ENCODE assay signal across 1 cellular context in the genomic region with DNA sequence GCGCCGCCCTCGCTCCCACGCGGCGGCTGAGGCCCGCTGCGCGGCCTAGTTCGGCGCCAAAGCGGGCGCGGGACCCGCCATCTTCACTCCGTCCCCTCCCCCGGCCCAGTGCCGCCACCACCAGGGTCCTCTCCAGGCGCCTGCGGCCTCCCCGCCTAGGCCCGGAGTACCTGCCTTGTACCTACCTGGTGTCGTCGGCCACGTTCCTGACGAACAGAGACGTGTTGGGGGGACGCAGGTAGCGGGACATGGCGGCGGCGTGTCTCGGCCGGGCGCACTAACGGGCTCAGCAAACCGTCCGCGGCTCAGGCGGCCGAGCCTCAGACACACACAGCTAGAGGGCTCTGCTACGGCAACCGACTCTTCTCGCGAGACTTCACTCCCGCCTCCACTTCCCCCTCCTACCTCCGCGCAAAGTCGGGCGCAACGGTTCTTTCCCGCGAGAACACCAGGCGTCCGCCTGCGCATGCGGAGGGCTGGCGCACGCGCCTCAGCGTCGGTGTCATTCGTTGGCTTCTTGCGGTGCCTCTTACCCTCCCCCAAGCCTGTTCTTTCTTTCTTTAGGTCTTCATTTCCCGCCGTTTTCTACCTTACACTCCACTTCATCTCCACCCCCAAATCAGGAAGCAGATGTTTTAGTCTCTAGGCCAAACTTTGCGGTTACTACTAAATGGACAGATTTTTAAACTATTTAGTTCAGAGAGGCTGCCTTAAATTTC.
A peak's percentile ranks its signal among the peaks of the same experiment; 100 is the strongest.
TF ChIP-seq lines count a peak whose summit lies in the region.

A gene (minus strand): TSS at position 322 of the 719 bp plus-strand sequence. CDS start 72 bp downstream, at position 250.

TF ChIP-seq in HEK293, 187 proteins besides CTCF, POLR2A, EP300 and RAD21 (continued from another document):
- TF ChIP-seq, protein P1, sequence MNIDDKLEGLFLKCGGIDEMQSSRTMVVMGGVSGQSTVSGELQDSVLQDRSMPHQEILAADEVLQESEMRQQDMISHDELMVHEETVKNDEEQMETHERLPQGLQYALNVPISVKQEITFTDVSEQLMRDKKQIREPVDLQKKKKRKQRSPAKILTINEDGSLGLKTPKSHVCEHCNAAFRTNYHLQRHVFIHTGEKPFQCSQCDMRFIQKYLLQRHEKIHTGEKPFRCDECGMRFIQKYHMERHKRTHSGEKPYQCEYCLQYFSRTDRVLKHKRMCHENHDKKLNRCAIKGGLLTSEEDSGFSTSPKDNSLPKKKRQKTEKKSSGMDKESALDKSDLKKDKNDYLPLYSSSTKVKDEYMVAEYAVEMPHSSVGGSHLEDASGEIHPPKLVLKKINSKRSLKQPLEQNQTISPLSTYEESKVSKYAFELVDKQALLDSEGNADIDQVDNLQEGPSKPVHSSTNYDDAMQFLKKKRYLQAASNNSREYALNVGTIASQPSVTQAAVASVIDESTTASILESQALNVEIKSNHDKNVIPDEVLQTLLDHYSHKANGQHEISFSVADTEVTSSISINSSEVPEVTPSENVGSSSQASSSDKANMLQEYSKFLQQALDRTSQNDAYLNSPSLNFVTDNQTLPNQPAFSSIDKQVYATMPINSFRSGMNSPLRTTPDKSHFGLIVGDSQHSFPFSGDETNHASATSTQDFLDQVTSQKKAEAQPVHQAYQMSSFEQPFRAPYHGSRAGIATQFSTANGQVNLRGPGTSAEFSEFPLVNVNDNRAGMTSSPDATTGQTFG (tag by site-specific recombination; IDR thresholded peaks at IDR 0.05; ENCODE audit: borderline replicate concordance), result no peak
- TF ChIP-seq ZNF175 (tag by site-specific recombination; IDR thresholded peaks at IDR 0.05), result no peak
- TF ChIP-seq ZNF132 (tag by site-specific recombination; IDR thresholded peaks at IDR 0.05; ENCODE audit: borderline replicate concordance), result no peak
- no peak for TF ChIP-seq ZNF433 (tag by site-specific recombination; IDR thresholded peaks at IDR 0.05; ENCODE audit: low read depth)
- peak; percentile 96 for TF ChIP-seq ZBTB8A (tag by site-specific recombination; IDR thresholded peaks at IDR 0.05)
- TF ChIP-seq, protein P2, sequence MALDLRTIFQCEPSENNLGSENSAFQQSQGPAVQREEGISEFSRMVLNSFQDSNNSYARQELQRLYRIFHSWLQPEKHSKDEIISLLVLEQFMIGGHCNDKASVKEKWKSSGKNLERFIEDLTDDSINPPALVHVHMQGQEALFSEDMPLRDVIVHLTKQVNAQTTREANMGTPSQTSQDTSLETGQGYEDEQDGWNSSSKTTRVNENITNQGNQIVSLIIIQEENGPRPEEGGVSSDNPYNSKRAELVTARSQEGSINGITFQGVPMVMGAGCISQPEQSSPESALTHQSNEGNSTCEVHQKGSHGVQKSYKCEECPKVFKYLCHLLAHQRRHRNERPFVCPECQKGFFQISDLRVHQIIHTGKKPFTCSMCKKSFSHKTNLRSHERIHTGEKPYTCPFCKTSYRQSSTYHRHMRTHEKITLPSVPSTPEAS (tag by site-specific recombination; IDR thresholded peaks at IDR 0.05), result peak; percentile 28; the same call in 1 of the 2 replicates
- TF ChIP-seq ZNF473 (tag by site-specific recombination; IDR thresholded peaks at IDR 0.05), result no peak
- TF ChIP-seq GLI4 (tag by site-specific recombination; IDR thresholded peaks at IDR 0.05), result peak; percentile 89
- TF ChIP-seq KLF8 (tag by site-specific recombination; IDR thresholded peaks at IDR 0.05), result peak; percentile 82
- no peak for TF ChIP-seq ZNF37A (tag by site-specific recombination; IDR thresholded peaks at IDR 0.05)
- TF ChIP-seq ZFP69B (tag by site-specific recombination; IDR thresholded peaks at IDR 0.05), result peak; percentile 30; the same call in 1 of the 2 replicates
- TF ChIP-seq ZNF501 (tag by site-specific recombination; IDR thresholded peaks at IDR 0.05), result no peak; the same call in none of the 2 replicates
- TF ChIP-seq ZNF707 (tag by site-specific recombination; IDR thresholded peaks at IDR 0.05), result no peak
- TF ChIP-seq, protein P3, sequence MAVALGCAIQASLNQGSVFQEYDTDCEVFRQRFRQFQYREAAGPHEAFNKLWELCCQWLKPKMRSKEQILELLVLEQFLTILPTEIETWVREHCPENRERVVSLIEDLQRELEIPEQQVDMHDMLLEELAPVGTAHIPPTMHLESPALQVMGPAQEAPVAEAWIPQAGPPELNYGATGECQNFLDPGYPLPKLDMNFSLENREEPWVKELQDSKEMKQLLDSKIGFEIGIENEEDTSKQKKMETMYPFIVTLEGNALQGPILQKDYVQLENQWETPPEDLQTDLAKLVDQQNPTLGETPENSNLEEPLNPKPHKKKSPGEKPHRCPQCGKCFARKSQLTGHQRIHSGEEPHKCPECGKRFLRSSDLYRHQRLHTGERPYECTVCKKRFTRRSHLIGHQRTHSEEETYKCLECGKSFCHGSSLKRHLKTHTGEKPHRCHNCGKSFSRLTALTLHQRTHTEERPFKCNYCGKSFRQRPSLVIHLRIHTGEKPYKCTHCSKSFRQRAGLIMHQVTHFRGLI (tag by site-specific recombination; IDR thresholded peaks at IDR 0.05), result no peak; the same call in 1 of the 2 replicates
- no peak for TF ChIP-seq ZNF16 (tag by site-specific recombination; IDR thresholded peaks at IDR 0.05; ENCODE audit: low read depth)
- TF ChIP-seq, protein P4, sequence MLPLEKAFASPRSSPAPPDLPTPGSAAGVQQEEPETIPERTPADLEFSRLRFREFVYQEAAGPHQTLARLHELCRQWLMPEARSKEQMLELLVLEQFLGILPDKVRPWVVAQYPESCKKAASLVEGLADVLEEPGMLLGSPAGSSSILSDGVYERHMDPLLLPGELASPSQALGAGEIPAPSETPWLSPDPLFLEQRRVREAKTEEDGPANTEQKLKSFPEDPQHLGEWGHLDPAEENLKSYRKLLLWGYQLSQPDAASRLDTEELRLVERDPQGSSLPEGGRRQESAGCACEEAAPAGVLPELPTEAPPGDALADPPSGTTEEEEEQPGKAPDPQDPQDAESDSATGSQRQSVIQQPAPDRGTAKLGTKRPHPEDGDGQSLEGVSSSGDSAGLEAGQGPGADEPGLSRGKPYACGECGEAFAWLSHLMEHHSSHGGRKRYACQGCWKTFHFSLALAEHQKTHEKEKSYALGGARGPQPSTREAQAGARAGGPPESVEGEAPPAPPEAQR (tag by site-specific recombination; IDR thresholded peaks at IDR 0.05), result 0 out of 2 replicates have a peak, but pooled peaks have one; percentile 6
- no peak for TF ChIP-seq ZNF174 (tag by site-specific recombination; IDR thresholded peaks at IDR 0.05)
- TF ChIP-seq GLI2 (tag by site-specific recombination; IDR thresholded peaks at IDR 0.05; ENCODE audit: borderline replicate concordance, low read depth), result no peak
- no peak for TF ChIP-seq ZNF350 (tag by site-specific recombination; IDR thresholded peaks at IDR 0.05)
- no peak for TF ChIP-seq HOXA7 (CRISPR knock-in tag; IDR thresholded peaks at IDR 0.05; ENCODE audit: borderline replicate concordance)
- TF ChIP-seq, protein P5, sequence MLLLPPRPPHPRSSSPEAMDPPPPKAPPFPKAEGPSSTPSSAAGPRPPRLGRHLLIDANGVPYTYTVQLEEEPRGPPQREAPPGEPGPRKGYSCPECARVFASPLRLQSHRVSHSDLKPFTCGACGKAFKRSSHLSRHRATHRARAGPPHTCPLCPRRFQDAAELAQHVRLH (tag by site-specific recombination; IDR thresholded peaks at IDR 0.05), result 0 out of 2 replicates have a peak, but pooled peaks have one; percentile 61
- TF ChIP-seq, protein P6, sequence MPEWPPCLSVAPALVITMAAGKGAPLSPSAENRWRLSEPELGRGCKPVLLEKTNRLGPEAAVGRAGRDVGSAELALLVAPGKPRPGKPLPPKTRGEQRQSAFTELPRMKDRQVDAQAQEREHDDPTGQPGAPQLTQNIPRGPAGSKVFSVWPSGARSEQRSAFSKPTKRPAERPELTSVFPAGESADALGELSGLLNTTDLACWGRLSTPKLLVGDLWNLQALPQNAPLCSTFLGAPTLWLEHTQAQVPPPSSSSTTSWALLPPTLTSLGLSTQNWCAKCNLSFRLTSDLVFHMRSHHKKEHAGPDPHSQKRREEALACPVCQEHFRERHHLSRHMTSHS (tag by site-specific recombination; IDR thresholded peaks at IDR 0.05), result no peak
- peak; percentile 39; the same call in 1 of the 2 replicates for TF ChIP-seq ZNF664 (tag by site-specific recombination; IDR thresholded peaks at IDR 0.05)
- TF ChIP-seq GLIS2 (tag by site-specific recombination; IDR thresholded peaks at IDR 0.05), result peak; percentile 79
- TF ChIP-seq, protein P7, sequence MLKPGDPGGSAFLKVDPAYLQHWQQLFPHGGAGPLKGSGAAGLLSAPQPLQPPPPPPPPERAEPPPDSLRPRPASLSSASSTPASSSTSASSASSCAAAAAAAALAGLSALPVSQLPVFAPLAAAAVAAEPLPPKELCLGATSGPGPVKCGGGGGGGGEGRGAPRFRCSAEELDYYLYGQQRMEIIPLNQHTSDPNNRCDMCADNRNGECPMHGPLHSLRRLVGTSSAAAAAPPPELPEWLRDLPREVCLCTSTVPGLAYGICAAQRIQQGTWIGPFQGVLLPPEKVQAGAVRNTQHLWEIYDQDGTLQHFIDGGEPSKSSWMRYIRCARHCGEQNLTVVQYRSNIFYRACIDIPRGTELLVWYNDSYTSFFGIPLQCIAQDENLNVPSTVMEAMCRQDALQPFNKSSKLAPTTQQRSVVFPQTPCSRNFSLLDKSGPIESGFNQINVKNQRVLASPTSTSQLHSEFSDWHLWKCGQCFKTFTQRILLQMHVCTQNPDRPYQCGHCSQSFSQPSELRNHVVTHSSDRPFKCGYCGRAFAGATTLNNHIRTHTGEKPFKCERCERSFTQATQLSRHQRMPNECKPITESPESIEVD (tag by site-specific recombination; IDR thresholded peaks at IDR 0.05), result no peak
- peak; percentile 77; the same call in 1 of the 2 replicates for TF ChIP-seq ZNF239 (tag by site-specific recombination; IDR thresholded peaks at IDR 0.05)
- peak; percentile 93 for TF ChIP-seq ZXDB (tag by site-specific recombination; IDR thresholded peaks at IDR 0.05)
- peak; percentile 97 for TF ChIP-seq YY2 (tag by site-specific recombination; IDR thresholded peaks at IDR 0.05)
- TF ChIP-seq, protein P8, sequence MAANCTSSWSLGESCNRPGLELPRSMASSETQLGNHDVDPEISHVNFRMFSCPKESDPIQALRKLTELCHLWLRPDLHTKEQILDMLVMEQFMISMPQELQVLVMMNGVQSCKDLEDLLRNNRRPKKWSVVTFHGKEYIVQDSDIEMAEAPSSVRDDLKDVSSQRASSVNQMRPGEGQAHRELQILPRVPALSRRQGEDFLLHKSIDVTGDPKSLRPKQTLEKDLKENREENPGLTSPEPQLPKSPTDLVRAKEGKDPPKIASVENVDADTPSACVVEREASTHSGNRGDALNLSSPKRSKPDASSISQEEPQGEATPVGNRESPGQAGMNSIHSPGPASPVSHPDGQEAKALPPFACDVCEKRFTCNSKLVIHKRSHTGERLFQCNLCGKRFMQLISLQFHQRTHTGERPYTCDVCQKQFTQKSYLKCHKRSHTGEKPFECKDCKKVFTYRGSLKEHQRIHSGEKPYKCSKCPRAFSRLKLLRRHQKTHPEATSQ (tag by site-specific recombination; IDR thresholded peaks at IDR 0.05), result peak; percentile 87
- TF ChIP-seq, protein P9, sequence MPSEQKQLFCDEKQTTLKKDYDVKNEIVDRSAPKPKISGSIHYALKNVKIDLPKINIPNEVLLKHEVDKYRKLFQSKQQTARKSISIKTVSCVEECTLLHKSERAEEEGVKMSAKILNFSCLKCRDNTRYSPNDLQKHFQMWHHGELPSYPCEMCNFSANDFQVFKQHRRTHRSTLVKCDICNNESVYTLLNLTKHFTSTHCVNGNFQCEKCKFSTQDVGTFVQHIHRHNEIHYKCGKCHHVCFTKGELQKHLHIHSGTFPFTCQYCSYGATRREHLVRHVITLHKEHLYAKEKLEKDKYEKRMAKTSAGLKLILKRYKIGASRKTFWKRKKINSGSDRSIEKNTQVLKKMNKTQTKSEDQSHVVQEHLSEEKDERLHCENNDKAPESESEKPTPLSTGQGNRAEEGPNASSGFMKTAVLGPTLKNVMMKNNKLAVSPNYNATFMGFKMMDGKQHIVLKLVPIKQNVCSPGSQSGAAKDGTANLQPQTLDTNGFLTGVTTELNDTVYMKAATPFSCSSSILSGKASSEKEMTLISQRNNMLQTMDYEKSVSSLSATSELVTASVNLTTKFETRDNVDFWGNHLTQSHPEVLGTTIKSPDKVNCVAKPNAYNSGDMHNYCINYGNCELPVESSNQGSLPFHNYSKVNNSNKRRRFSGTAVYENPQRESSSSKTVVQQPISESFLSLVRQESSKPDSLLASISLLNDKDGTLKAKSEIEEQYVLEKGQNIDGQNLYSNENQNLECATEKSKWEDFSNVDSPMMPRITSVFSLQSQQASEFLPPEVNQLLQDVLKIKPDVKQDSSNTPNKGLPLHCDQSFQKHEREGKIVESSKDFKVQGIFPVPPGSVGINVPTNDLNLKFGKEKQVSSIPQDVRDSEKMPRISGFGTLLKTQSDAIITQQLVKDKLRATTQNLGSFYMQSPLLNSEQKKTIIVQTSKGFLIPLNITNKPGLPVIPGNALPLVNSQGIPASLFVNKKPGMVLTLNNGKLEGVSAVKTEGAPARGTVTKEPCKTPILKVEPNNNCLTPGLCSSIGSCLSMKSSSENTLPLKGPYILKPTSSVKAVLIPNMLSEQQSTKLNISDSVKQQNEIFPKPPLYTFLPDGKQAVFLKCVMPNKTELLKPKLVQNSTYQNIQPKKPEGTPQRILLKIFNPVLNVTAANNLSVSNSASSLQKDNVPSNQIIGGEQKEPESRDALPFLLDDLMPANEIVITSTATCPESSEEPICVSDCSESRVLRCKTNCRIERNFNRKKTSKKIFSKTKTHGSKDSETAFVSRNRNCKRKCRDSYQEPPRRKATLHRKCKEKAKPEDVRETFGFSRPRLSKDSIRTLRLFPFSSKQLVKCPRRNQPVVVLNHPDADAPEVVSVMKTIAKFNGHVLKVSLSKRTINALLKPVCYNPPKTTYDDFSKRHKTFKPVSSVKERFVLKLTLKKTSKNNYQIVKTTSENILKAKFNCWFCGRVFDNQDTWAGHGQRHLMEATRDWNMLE (tag by site-specific recombination; conservative IDR thresholded peaks at IDR 0.05; ENCODE audit: low read depth), result peak; percentile 55
- TF ChIP-seq KLF1 (tag by site-specific recombination; IDR thresholded peaks at IDR 0.05), result peak; percentile 8; the same call in 1 of the 2 replicates
- no peak for TF ChIP-seq KLF7 (tag by site-specific recombination; IDR thresholded peaks at IDR 0.05; ENCODE audit: borderline replicate concordance)
- TF ChIP-seq ZNF610 (tag by site-specific recombination; IDR thresholded peaks at IDR 0.05; ENCODE audit: borderline replicate concordance), result peak; percentile 56
- TF ChIP-seq ZNF843 (tag by site-specific recombination; IDR thresholded peaks at IDR 0.05), result no peak; the same call in 1 of the 2 replicates
- 0 out of 2 replicates have a peak, but pooled peaks have one; percentile 29 for TF ChIP-seq MYNN (tag by site-specific recombination; IDR thresholded peaks at IDR 0.05; ENCODE audit: borderline replicate concordance)
- TF ChIP-seq BCL11B (tag by site-specific recombination; IDR thresholded peaks at IDR 0.05; ENCODE audit: low read depth), result peak; percentile 25; the same call in 1 of the 2 replicates
- TF ChIP-seq SETDB1 (IDR thresholded peaks at IDR 0.05; ENCODE audit: insufficient read length, low read length), result peak; percentile 32
- TF ChIP-seq ZFP41 (tag by site-specific recombination; IDR thresholded peaks at IDR 0.05; ENCODE audit: borderline replicate concordance), result no peak
- TF ChIP-seq ZNF202 (tag by site-specific recombination; IDR thresholded peaks at IDR 0.05; ENCODE audit: borderline replicate concordance), result no peak
- TF ChIP-seq, protein P10, sequence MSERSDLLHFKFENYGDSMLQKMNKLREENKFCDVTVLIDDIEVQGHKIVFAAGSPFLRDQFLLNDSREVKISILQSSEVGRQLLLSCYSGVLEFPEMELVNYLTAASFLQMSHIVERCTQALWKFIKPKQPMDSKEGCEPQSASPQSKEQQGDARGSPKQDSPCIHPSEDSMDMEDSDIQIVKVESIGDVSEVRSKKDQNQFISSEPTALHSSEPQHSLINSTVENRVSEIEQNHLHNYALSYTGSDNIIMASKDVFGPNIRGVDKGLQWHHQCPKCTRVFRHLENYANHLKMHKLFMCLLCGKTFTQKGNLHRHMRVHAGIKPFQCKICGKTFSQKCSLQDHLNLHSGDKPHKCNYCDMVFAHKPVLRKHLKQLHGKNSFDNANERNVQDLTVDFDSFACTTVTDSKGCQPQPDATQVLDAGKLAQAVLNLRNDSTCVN (tag by site-specific recombination; optimal IDR thresholded peaks at IDR 0.05), result peak; percentile 98
TF ChIP-seq in HEK293: peak in this region for 80.
